ENCODE assay signal across 8 cellular contexts in genomic region chr10:5873515-5873995, GRCh38. TPM values are rescaled to one million over a fixed set of nuclear protein-coding genes. Genes with fewer than 3 reads are reported as not detected.
A peak's percentile ranks its signal among the peaks of the same experiment; 100 is the strongest.
DNase-seq lines count a peak whose midpoint lies in the region; ATAC-seq and TF ChIP-seq lines count a peak whose summit lies in the region.

No MANE protein-coding gene starts in this region.

- H3K27ac ChIP-seq in RWPE2 (ENCODE audit: poor library complexity, severe bottlenecking) = no peak overlapping the region
- no peak overlapping the region for H3K27ac ChIP-seq in foreskin keratinocyte
- no peak overlapping the region for H3K27ac ChIP-seq in ovary
- no peak overlapping the region for H3K27ac ChIP-seq in upper lobe of left lung

- TF ChIP-seq CTCF in RWPE2 (IDR thresholded peaks at IDR 0.05; ENCODE audit: poor library complexity, severe bottlenecking) (peak; percentile 81), foreskin keratinocyte (conservative IDR thresholded peaks at IDR 0.05) (peak; percentile 82), ovary (IDR thresholded peaks at IDR 0.05) (peak; percentile 63 to 83 (median 73)), upper lobe of left lung (IDR thresholded peaks at IDR 0.05) (peak; percentile 56 to 80 (median 74))

- intact Hi-C loops in ovary (cut with DNase I) = loop anchor here in 3 of 4 donors (5.0 to 10.0 kb wide), 4 partner anchors 186 to 431 kb away; no protein-coding TSS in a partner anchor

- no peak for TF ChIP-seq POLR2A in ovary (IDR thresholded peaks at IDR 0.05)
- no peak for TF ChIP-seq POLR2A in upper lobe of left lung (IDR thresholded peaks at IDR 0.05)

- H3K36me3 ChIP-seq in RWPE2 (ENCODE audit: low read depth) (peaks cover 14% of the 10 kb centered on the region), ovary (no peaks in the 10 kb centered on the region), upper lobe of left lung (peaks cover 0 to 26% (median 12%) of the 10 kb centered on the region in 4 donors)

- DNase-seq in DMS 273 (lab: John Stamatoyannopoulos, UW; ENCODE audit: unreplicated experiment) (peak; percentile 61), HuH-7.5 (ENCODE audit: low spot score) (peak; percentile 55), RWPE2 (ENCODE audit: low spot score) (no peak), foreskin keratinocyte (peak in 1 of 2 donors; percentile 46), ovary (peak; percentile 47 to 79 (median 68)), upper lobe of left lung (peak in 1 of 2 donors; percentile 51)
- peak; percentile 47 for DNase-seq in activated T-helper 9 cell treated with anti-CD3 and anti-CD28 coated beads, Interleukin-2, amount 50 U/mL, for 16 hours (ENCODE audit: low read depth)

- ATAC-seq in GM21360 (IDR thresholded peaks at IDR 0.05; ENCODE audit: unreplicated experiment) (peak; percentile 77), RWPE2 (ENCODE audit: low read depth) (peak; percentile 61), foreskin keratinocyte (peak; percentile 66), upper lobe of left lung (ENCODE audit: low FRiP score in 2 of 2) (peak; percentile 86 to 93)

- H3K27me3 ChIP-seq in RWPE2 (ENCODE audit: insufficient read depth, poor library complexity, severe bottlenecking) = no peaks in the 10 kb centered on the region
- H3K27me3 ChIP-seq in foreskin keratinocyte = no peaks in the 10 kb centered on the region
- no peaks in the 10 kb centered on the region for H3K27me3 ChIP-seq in ovary
- no peaks in the 10 kb centered on the region for H3K27me3 ChIP-seq in upper lobe of left lung

- H3K4me3 ChIP-seq in RWPE2 (ENCODE audit: severe bottlenecking) = no peak overlapping the region
- H3K4me3 ChIP-seq in ovary = no peak overlapping the region
- H3K4me3 ChIP-seq in upper lobe of left lung = no peak overlapping the region

- 45 to 54% (median 51%) methylated on average over 9 of the region's 9 CpGs for WGBS in ovary, 3 donors
- 40 to 43% methylated on average over 9 of the region's 9 CpGs for WGBS in upper lobe of left lung, 2 donors

- TF ChIP-seq EP300 in ovary (IDR thresholded peaks at IDR 0.05) (no peak), upper lobe of left lung (IDR thresholded peaks at IDR 0.05) (no peak)

- no peaks in the 10 kb centered on the region for H3K9me3 ChIP-seq in RWPE2 (ENCODE audit: severe bottlenecking)
- H3K9me3 ChIP-seq in ovary = no peaks in the 10 kb centered on the region
- H3K9me3 ChIP-seq in upper lobe of left lung = no peaks in the 10 kb centered on the region

- no peaks in the 10 kb centered on the region for H3K4me1 ChIP-seq in RWPE2 (ENCODE audit: insufficient read depth, poor library complexity, severe bottlenecking)
- no peaks in the 10 kb centered on the region for H3K4me1 ChIP-seq in foreskin keratinocyte
- H3K4me1 ChIP-seq in ovary (ENCODE audit: insufficient read depth) = no peaks in the 10 kb centered on the region
- no peaks in the 10 kb centered on the region for H3K4me1 ChIP-seq in upper lobe of left lung

RNA-seq across cellular contexts. Expression of gene ANKRD16, which starts 16.1 kb away (rescaled TPM):
- total RNA-seq in foreskin keratinocyte = 5.2 and 5.7 TPM in 2 replicates
- 5.6 and 6.4 TPM in 2 replicates for polyA plus RNA-seq in foreskin keratinocyte
- 10 to 100 TPM in 4 of 7 donors, 1 to 10 TPM in 3; 8.6 to 15.3 (median 10.0) TPM for total RNA-seq in ovary
- polyA plus RNA-seq in ovary = 1 to 10 TPM; 6.6 to 7.8 TPM
- total RNA-seq in upper lobe of left lung = 10 to 100 TPM in 2 of 6 donors, 1 to 10 TPM in 4; 4.3 to 27.2 (median 7.5) TPM

RNA-seq across cellular contexts. Expression of gene FBH1, which starts 16.5 kb away (rescaled TPM):
- 62.0 and 64.7 TPM in 2 replicates for total RNA-seq in foreskin keratinocyte
- 55.0 and 57.4 TPM in 2 replicates for polyA plus RNA-seq in foreskin keratinocyte
- 10 to 100 TPM; 54.6 to 80.3 (median 78.3) TPM for total RNA-seq in ovary
- polyA plus RNA-seq in ovary = 10 to 100 TPM; 46.4 to 64.1 TPM
- total RNA-seq in upper lobe of left lung = 100 to 1,000 TPM in 2 of 6 donors, 10 to 100 TPM in 4; 62.4 to 186 (median 77.4) TPM
